33 cellular contexts compared by ENCODE assay signal in genomic region chr3:55332191-55332590, GRCh38.
"Had no signal": no experiment of that assay in that cellular context is flagged by ENCODE, and none has a peak within 500 bp of the region (broad histone marks: within the 10 kb centered on the region; RNA-seq: fewer than 3 reads in every experiment).

No MANE protein-coding gene starts in this region.

- H3K9me3 Mint-ChIP-seq: activated B cell treated with CpG ODN at 0.5 μM for 24 hours; activated CD4-positive, alpha-beta memory T cell treated with anti-CD3 and anti-CD28 coated beads for 36 hours; activated T-cell treated with anti-CD3 and anti-CD28 coated beads, Interleukin-2, amount 50 U/mL, for 4 hours; brain had no signal

- H3K4me3 ChIP-seq: adrenal gland, Peyer's patch had no signal

- H3K4me3 Mint-ChIP-seq: activated B cell treated with CpG ODN at 0.5 μM for 24 hours; activated CD4-positive, alpha-beta memory T cell treated with anti-CD3 and anti-CD28 coated beads for 36 hours; activated naive CD4-positive, alpha-beta T cell treated with anti-CD3 and anti-CD28 coated beads for 36 hours; activated T-cell treated with anti-CD3 and anti-CD28 coated beads, Interleukin-2, amount 50 U/mL, for 4 hours; activated T-helper 1 cell treated with anti-CD3 and anti-CD28 coated beads, Interleukin-12 subunit alpha, Interleukin-12 subunit beta, Interleukin-2, Interleukin-4 antibody, amounts not matched to agents 30 ng/mL and 10 ng/mL and 1 ng/mL, durations not matched to agents 14 hours and 24 hours and 36 hours; brain had no signal

- H3K9me3 ChIP-seq: adrenal gland, Peyer's patch had no signal

- H3K36me3 Mint-ChIP-seq: activated CD4-positive, alpha-beta memory T cell treated with anti-CD3 and anti-CD28 coated beads for 36 hours; activated naive CD4-positive, alpha-beta T cell treated with anti-CD3 and anti-CD28 coated beads, Interleukin-2, amount 50 U/mL, for 72 hours; brain had no signal

- H3K4me1 ChIP-seq: adrenal gland, Peyer's patch had no signal

- H3K36me3 ChIP-seq: adrenal gland, Peyer's patch had no signal

- H3K27me3 ChIP-seq: adrenal gland, Peyer's patch had no signal

- DNase-seq: activated B cell treated with CpG ODN at 0.5 μM for 24 hours; activated CD4-positive, alpha-beta memory T cell treated with anti-CD3 and anti-CD28 coated beads for 36 hours; activated CD4-positive, alpha-beta T cell treated with anti-CD3 and anti-CD28 coated beads for 4 hours; activated CD4-positive, alpha-beta T cell treated with anti-CD3 and anti-CD28 coated beads, Interleukin-2, amount 50 U/mL, for 1 hour; activated CD4-positive, CD25-positive, alpha-beta regulatory T cell treated with anti-CD3 and anti-CD28 coated beads, Interleukin-2, amount 50 U/mL, for 72 hours; activated CD8-positive, alpha-beta memory T cell treated with anti-CD3 and anti-CD28 coated beads, Interleukin-2, amount 50 U/mL, for 4 hours; activated gamma-delta T cell treated with Interleukin-2 at 50 U/mL for 16 hours; activated naive CD4-positive, alpha-beta T cell treated with anti-CD3 and anti-CD28 coated beads for 36 hours; activated T-cell treated with anti-CD3 and anti-CD28 coated beads for 4 hours; activated T-cell treated with anti-CD3 and anti-CD28 coated beads, Interleukin-2, amount 50 U/mL, for 4 hours; adrenal gland; central memory CD4-positive, alpha-beta T cell; NCI-H1105; NCI-H1417 treated with DMSO at 0.1 percent for 48 hours; NCI-H1694; NCI-H1930; NCI-H2081 treated with DMSO at 0.1 percent for 48 hours; NCI-H226; NCI-H446 treated with DMSO at 0.1 percent for 48 hours; NCI-H524; NCI-H69; NCI-H82; PC-3; Peyer's patch; RPMI8226; SW 1271; T-helper 1 cell; T-helper 2 cell; T-helper 9 cell had no signal

- H3K4me1 Mint-ChIP-seq: activated B cell treated with CpG ODN at 0.5 μM for 24 hours had no signal

- H3K27ac ChIP-seq: adrenal gland, Peyer's patch, VCaP had no signal

- H3K27ac Mint-ChIP-seq: activated B cell treated with CpG ODN at 0.5 μM for 24 hours; activated CD4-positive, alpha-beta memory T cell treated with anti-CD3 and anti-CD28 coated beads for 36 hours; activated naive CD4-positive, alpha-beta T cell treated with anti-CD3 and anti-CD28 coated beads for 36 hours; activated naive CD4-positive, alpha-beta T cell treated with anti-CD3 and anti-CD28 coated beads, Interleukin-2, amount 50 U/mL, for 72 hours; activated T-helper 1 cell treated with anti-CD3 and anti-CD28 coated beads, Interleukin-12 subunit alpha, Interleukin-12 subunit beta, Interleukin-2, Interleukin-4 antibody, amounts not matched to agents 30 ng/mL and 10 ng/mL and 1 ng/mL, durations not matched to agents 14 hours and 24 hours and 36 hours; brain had no signal

- H3K27me3 Mint-ChIP-seq: activated B cell treated with CpG ODN at 0.5 μM for 24 hours; activated CD4-positive, alpha-beta memory T cell treated with anti-CD3 and anti-CD28 coated beads for 36 hours had no signal
